In the genomic region with DNA sequence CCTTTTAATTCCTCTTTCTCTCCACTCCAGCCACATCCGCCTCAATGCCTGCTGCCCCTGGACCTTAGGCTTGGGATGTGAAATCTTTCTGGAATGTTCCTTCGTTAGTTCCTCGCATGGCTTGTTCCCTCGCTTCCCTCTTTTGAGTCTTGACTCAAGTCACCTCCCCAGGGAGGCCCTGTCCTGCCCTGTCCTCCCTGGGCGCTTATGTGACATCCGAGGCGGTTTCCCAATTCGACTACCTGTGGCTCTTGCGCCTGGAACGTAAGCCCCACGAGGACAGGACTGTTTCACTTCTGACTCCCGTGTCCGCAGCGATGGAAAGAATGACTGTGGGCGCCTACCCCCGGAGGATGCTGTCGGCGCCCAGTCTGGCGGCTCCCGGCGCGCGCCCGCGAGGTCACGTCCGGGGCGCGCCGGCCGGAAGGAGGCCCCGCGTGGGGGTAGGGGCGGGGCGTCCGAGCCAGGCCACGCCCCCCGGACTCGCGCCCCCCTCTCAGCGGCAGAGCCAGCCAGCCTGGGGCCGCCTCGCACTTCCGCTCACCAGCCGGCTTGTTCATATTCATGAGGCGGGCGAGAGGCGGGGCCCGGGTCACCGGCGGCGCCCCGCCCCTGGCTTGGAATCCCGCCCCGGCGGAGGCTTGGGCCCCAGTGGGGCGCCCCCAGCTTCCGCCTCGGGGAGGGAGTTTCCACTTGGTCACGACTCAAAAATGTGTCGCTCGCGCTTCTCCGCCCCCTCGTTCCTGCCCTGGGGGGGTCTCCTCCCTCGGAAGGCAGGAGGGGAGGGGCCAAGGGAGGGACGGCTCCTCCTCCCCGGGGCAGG, we compare ENCODE assay signal across 1 cellular context.
TF ChIP-seq lines count a peak whose summit lies in the region.

No MANE protein-coding gene starts in this region.

TF ChIP-seq in A549, 52 proteins besides CTCF, POLR2A, EP300 and RAD21 (continued from another document):
- TF ChIP-seq, protein P1, sequence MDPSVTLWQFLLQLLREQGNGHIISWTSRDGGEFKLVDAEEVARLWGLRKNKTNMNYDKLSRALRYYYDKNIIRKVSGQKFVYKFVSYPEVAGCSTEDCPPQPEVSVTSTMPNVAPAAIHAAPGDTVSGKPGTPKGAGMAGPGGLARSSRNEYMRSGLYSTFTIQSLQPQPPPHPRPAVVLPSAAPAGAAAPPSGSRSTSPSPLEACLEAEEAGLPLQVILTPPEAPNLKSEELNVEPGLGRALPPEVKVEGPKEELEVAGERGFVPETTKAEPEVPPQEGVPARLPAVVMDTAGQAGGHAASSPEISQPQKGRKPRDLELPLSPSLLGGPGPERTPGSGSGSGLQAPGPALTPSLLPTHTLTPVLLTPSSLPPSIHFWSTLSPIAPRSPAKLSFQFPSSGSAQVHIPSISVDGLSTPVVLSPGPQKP (IDR thresholded peaks at IDR 0.05; ENCODE audit: low read depth, low read length) = no peak
- TF ChIP-seq TFCP2L1 (CRISPR knock-in tag; IDR thresholded peaks at IDR 0.05) (no peak), KDM5A (IDR thresholded peaks at IDR 0.05) (peak; percentile 25; the same call in 1 of the 2 replicates), NFE2L2 (conservative IDR thresholded peaks at IDR 0.05; ENCODE audit: low read length) (no peak), EHF (CRISPR knock-in tag; IDR thresholded peaks at IDR 0.05) (no peak), EHMT2 (IDR thresholded peaks at IDR 0.05; ENCODE audit: low read depth) (no peak), NPAS2 (CRISPR knock-in tag; IDR thresholded peaks at IDR 0.05; ENCODE audit: borderline replicate concordance) (no peak), MYC (IDR thresholded peaks at IDR 0.05; ENCODE audit: borderline replicate concordance, low read length) (no peak; the same call in 1 of the 2 replicates), ESRRA (IDR thresholded peaks at IDR 0.05; ENCODE audit: borderline replicate concordance, low read length) (no peak), BHLHE40 (IDR thresholded peaks at IDR 0.05; ENCODE audit: low read depth, low read length) (no peak), RCOR1 (IDR thresholded peaks at IDR 0.05; ENCODE audit: low read depth, low read length) (no peak), PHF8 (IDR thresholded peaks at IDR 0.05; ENCODE audit: borderline replicate concordance, low read depth) (peak; percentile 84; the same call in 1 of the 2 replicates), JUNB (IDR thresholded peaks at IDR 0.05) (peak; percentile 22; the same call in 1 of the 2 replicates), SMC3 (IDR thresholded peaks at IDR 0.05) (no peak), ZFP36 (IDR thresholded peaks at IDR 0.05; ENCODE audit: borderline replicate concordance, partially characterized antibody) (no peak), RNF2 (IDR thresholded peaks at IDR 0.05; ENCODE audit: borderline replicate concordance, low read depth) (no peak), CBX8 (IDR thresholded peaks at IDR 0.05) (no peak), KDM1A (IDR thresholded peaks at IDR 0.05; ENCODE audit: low read depth) (0 out of 2 replicates have a peak, but pooled peaks have one; percentile 26), RARB (CRISPR knock-in tag; IDR thresholded peaks at IDR 0.05) (no peak), POLR2AphosphoS2 (conservative IDR thresholded peaks at IDR 0.05; ENCODE audit: low read length) (no peak), TP53 (CRISPR knock-in tag; IDR thresholded peaks at IDR 0.05) (no peak)
- TF ChIP-seq, protein P2, sequence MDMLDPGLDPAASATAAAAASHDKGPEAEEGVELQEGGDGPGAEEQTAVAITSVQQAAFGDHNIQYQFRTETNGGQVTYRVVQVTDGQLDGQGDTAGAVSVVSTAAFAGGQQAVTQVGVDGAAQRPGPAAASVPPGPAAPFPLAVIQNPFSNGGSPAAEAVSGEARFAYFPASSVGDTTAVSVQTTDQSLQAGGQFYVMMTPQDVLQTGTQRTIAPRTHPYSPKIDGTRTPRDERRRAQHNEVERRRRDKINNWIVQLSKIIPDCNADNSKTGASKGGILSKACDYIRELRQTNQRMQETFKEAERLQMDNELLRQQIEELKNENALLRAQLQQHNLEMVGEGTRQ (IDR thresholded peaks at IDR 0.05) = no peak
- TF ChIP-seq, protein P3, sequence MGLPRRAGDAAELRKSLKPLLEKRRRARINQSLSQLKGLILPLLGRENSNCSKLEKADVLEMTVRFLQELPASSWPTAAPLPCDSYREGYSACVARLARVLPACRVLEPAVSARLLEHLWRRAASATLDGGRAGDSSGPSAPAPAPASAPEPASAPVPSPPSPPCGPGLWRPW (IDR thresholded peaks at IDR 0.05) = no peak
- TF ChIP-seq, protein P4, sequence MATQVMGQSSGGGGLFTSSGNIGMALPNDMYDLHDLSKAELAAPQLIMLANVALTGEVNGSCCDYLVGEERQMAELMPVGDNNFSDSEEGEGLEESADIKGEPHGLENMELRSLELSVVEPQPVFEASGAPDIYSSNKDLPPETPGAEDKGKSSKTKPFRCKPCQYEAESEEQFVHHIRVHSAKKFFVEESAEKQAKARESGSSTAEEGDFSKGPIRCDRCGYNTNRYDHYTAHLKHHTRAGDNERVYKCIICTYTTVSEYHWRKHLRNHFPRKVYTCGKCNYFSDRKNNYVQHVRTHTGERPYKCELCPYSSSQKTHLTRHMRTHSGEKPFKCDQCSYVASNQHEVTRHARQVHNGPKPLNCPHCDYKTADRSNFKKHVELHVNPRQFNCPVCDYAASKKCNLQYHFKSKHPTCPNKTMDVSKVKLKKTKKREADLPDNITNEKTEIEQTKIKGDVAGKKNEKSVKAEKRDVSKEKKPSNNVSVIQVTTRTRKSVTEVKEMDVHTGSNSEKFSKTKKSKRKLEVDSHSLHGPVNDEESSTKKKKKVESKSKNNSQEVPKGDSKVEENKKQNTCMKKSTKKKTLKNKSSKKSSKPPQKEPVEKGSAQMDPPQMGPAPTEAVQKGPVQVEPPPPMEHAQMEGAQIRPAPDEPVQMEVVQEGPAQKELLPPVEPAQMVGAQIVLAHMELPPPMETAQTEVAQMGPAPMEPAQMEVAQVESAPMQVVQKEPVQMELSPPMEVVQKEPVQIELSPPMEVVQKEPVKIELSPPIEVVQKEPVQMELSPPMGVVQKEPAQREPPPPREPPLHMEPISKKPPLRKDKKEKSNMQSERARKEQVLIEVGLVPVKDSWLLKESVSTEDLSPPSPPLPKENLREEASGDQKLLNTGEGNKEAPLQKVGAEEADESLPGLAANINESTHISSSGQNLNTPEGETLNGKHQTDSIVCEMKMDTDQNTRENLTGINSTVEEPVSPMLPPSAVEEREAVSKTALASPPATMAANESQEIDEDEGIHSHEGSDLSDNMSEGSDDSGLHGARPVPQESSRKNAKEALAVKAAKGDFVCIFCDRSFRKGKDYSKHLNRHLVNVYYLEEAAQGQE (IDR thresholded peaks at IDR 0.05) = no peak
- TF ChIP-seq, protein P5, sequence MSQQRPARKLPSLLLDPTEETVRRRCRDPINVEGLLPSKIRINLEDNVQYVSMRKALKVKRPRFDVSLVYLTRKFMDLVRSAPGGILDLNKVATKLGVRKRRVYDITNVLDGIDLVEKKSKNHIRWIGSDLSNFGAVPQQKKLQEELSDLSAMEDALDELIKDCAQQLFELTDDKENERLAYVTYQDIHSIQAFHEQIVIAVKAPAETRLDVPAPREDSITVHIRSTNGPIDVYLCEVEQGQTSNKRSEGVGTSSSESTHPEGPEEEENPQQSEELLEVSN (IDR thresholded peaks at IDR 0.05; ENCODE audit: borderline replicate concordance, low read depth) = peak; percentile 61; the same call in 1 of the 2 replicates
- TF ChIP-seq, protein P6, sequence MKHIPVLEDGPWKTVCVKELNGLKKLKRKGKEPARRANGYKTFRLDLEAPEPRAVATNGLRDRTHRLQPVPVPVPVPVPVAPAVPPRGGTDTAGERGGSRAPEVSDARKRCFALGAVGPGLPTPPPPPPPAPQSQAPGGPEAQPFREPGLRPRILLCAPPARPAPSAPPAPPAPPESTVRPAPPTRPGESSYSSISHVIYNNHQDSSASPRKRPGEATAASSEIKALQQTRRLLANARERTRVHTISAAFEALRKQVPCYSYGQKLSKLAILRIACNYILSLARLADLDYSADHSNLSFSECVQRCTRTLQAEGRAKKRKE (CRISPR knock-in tag; IDR thresholded peaks at IDR 0.05; ENCODE audit: low read depth) = peak; percentile 44; the same call in 1 of the 2 replicates
- TF ChIP-seq, protein P7, sequence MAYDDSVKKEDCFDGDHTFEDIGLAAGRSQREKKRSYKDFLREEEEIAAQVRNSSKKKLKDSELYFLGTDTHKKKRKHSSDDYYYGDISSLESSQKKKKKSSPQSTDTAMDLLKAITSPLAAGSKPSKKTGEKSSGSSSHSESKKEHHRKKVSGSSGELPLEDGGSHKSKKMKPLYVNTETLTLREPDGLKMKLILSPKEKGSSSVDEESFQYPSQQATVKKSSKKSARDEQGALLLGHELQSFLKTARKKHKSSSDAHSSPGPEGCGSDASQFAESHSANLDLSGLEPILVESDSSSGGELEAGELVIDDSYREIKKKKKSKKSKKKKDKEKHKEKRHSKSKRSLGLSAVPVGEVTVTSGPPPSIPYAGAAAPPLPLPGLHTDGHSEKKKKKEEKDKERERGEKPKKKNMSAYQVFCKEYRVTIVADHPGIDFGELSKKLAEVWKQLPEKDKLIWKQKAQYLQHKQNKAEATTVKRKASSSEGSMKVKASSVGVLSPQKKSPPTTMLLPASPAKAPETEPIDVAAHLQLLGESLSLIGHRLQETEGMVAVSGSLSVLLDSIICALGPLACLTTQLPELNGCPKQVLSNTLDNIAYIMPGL (CRISPR knock-in tag; IDR thresholded peaks at IDR 0.05; ENCODE audit: borderline replicate concordance) = no peak
- TF ChIP-seq, protein P8, sequence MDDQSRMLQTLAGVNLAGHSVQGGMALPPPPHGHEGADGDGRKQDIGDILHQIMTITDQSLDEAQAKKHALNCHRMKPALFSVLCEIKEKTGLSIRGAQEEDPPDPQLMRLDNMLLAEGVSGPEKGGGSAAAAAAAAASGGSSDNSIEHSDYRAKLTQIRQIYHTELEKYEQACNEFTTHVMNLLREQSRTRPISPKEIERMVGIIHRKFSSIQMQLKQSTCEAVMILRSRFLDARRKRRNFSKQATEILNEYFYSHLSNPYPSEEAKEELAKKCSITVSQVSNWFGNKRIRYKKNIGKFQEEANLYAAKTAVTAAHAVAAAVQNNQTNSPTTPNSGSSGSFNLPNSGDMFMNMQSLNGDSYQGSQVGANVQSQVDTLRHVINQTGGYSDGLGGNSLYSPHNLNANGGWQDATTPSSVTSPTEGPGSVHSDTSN (IDR thresholded peaks at IDR 0.05) = no peak
- TF ChIP-seq, protein P9, sequence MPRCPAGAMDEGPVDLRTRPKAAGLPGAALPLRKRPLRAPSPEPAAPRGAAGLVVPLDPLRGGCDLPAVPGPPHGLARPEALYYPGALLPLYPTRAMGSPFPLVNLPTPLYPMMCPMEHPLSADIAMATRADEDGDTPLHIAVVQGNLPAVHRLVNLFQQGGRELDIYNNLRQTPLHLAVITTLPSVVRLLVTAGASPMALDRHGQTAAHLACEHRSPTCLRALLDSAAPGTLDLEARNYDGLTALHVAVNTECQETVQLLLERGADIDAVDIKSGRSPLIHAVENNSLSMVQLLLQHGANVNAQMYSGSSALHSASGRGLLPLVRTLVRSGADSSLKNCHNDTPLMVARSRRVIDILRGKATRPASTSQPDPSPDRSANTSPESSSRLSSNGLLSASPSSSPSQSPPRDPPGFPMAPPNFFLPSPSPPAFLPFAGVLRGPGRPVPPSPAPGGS (IDR thresholded peaks at IDR 0.05) = no peak
